31 cellular contexts compared by ENCODE assay signal in genomic region chr12:79482921-79483320, GRCh38.
"Had no signal": no experiment of that assay in that cellular context is flagged by ENCODE, and none has a peak within 500 bp of the region (broad histone marks: within the 10 kb centered on the region; RNA-seq: fewer than 3 reads in every experiment).

No MANE protein-coding gene starts in this region.

- H3K4me3 ChIP-seq: adrenal gland, body of pancreas, cardiac muscle cell, colonic mucosa, gastrocnemius medialis, heart left ventricle had no signal

- H3K36me3 Mint-ChIP-seq: activated CD4-positive, alpha-beta memory T cell treated with anti-CD3 and anti-CD28 coated beads for 36 hours; activated CD8-positive, alpha-beta memory T cell treated with anti-CD3 and anti-CD28 coated beads, Interleukin-2, amount 10 ng/mL, durations not matched to agents 7 days and 5 days; activated naive CD4-positive, alpha-beta T cell treated with anti-CD3 and anti-CD28 coated beads, Interleukin-2, amount 50 U/mL, for 24 hours; activated naive CD8-positive, alpha-beta T cell treated with anti-CD3 and anti-CD28 coated beads for 36 hours had no signal

- H3K36me3 ChIP-seq: adrenal gland, cardiac muscle cell, colonic mucosa, gastrocnemius medialis, heart left ventricle had no signal

- H3K27me3 Mint-ChIP-seq: activated CD4-positive, alpha-beta memory T cell treated with anti-CD3 and anti-CD28 coated beads for 36 hours; activated CD4-positive, alpha-beta T cell treated with anti-CD3 and anti-CD28 coated beads, Interleukin-2, amount 10 ng/mL, durations not matched to agents 24 days and 14 days; activated CD8-positive, alpha-beta memory T cell treated with anti-CD3 and anti-CD28 coated beads, Interleukin-2, amount 10 ng/mL, durations not matched to agents 7 days and 5 days; activated naive CD4-positive, alpha-beta T cell treated with anti-CD3 and anti-CD28 coated beads, Interleukin-2, amount 50 U/mL, for 24 hours; activated naive CD8-positive, alpha-beta T cell treated with anti-CD3 and anti-CD28 coated beads for 36 hours; activated naive CD8-positive, alpha-beta T cell treated with anti-CD3 and anti-CD28 coated beads, Interleukin-2, amount 50 U/mL, for 24 hours had no signal

- H3K9me3 Mint-ChIP-seq: activated CD4-positive, alpha-beta memory T cell treated with anti-CD3 and anti-CD28 coated beads for 36 hours; activated CD4-positive, alpha-beta T cell treated with anti-CD3 and anti-CD28 coated beads, Interleukin-2, amount 10 ng/mL, durations not matched to agents 24 days and 14 days; activated naive CD4-positive, alpha-beta T cell treated with anti-CD3 and anti-CD28 coated beads for 36 hours; activated naive CD4-positive, alpha-beta T cell treated with anti-CD3 and anti-CD28 coated beads, Interleukin-2, amount 50 U/mL, for 24 hours; activated naive CD8-positive, alpha-beta T cell treated with anti-CD3 and anti-CD28 coated beads for 36 hours; activated naive CD8-positive, alpha-beta T cell treated with anti-CD3 and anti-CD28 coated beads, Interleukin-2, amount 50 U/mL, for 24 hours; activated T-helper 1 cell treated with anti-CD3 and anti-CD28 coated beads, Interleukin-12 subunit alpha, Interleukin-12 subunit beta, Interleukin-2, Interleukin-4 antibody, amounts not matched to agents 30 ng/mL and 10 ng/mL and 1 ng/mL, durations not matched to agents 14 hours and 24 hours and 36 hours; activated T-helper 2 cell treated with anti-CD3 and anti-CD28 coated beads, Interferon-gamma antibody, Interleukin-2, Interleukin-4, amounts not matched to agents 10 μg/mL and 5 μg/mL and 100 μg/mL, durations not matched to agents 14 hours and 24 hours and 36 hours had no signal

- ATAC-seq: activated CD4-positive, alpha-beta T cell treated with anti-CD3 and anti-CD28 coated beads for 36 hours; activated CD8-positive, alpha-beta memory T cell treated with anti-CD3 and anti-CD28 coated beads, Interleukin-2, amount 10 ng/mL, durations not matched to agents 7 days and 5 days; activated CD8-positive, alpha-beta T cell treated with anti-CD3 and anti-CD28 coated beads, Interleukin-2, amount 10 ng/mL, durations not matched to agents 7 days and 5 days; activated naive CD8-positive, alpha-beta T cell treated with anti-CD3 and anti-CD28 coated beads, Interleukin-2, amount 50 U/mL, for 24 hours; body of pancreas; esophagus mucosa; gastrocnemius medialis; heart left ventricle had no signal

- H3K4me3 Mint-ChIP-seq: activated CD4-positive, alpha-beta memory T cell treated with anti-CD3 and anti-CD28 coated beads for 36 hours; activated CD4-positive, alpha-beta T cell treated with anti-CD3 and anti-CD28 coated beads for 36 hours; activated CD4-positive, alpha-beta T cell treated with anti-CD3 and anti-CD28 coated beads, Interleukin-2, amount 10 ng/mL, durations not matched to agents 24 days and 14 days; activated CD8-positive, alpha-beta memory T cell treated with anti-CD3 and anti-CD28 coated beads, Interleukin-2, amount 10 ng/mL, durations not matched to agents 7 days and 5 days; activated CD8-positive, alpha-beta T cell treated with anti-CD3 and anti-CD28 coated beads, Interleukin-2, amount 10 ng/mL, durations not matched to agents 7 days and 5 days; activated naive CD4-positive, alpha-beta T cell treated with anti-CD3 and anti-CD28 coated beads for 36 hours; activated naive CD4-positive, alpha-beta T cell treated with anti-CD3 and anti-CD28 coated beads, Interleukin-2, amount 50 U/mL, for 24 hours; activated naive CD8-positive, alpha-beta T cell treated with anti-CD3 and anti-CD28 coated beads for 36 hours; activated naive CD8-positive, alpha-beta T cell treated with anti-CD3 and anti-CD28 coated beads, Interleukin-2, amount 50 U/mL, for 24 hours; activated T-helper 1 cell treated with anti-CD3 and anti-CD28 coated beads, Interleukin-12 subunit alpha, Interleukin-12 subunit beta, Interleukin-2, Interleukin-4 antibody, amounts not matched to agents 30 ng/mL and 10 ng/mL and 1 ng/mL, durations not matched to agents 14 hours and 24 hours and 36 hours had no signal

- H3K4me1 Mint-ChIP-seq: activated CD4-positive, alpha-beta T cell treated with anti-CD3 and anti-CD28 coated beads for 36 hours; activated CD4-positive, alpha-beta T cell treated with anti-CD3 and anti-CD28 coated beads, Interleukin-2, amount 10 ng/mL, durations not matched to agents 24 days and 14 days; activated CD8-positive, alpha-beta memory T cell treated with anti-CD3 and anti-CD28 coated beads, Interleukin-2, amount 10 ng/mL, durations not matched to agents 7 days and 5 days; activated naive CD4-positive, alpha-beta T cell treated with anti-CD3 and anti-CD28 coated beads, Interleukin-2, amount 50 U/mL, for 24 hours; activated naive CD8-positive, alpha-beta T cell treated with anti-CD3 and anti-CD28 coated beads for 36 hours; activated naive CD8-positive, alpha-beta T cell treated with anti-CD3 and anti-CD28 coated beads, Interleukin-2, amount 50 U/mL, for 24 hours had no signal

- H3K27ac Mint-ChIP-seq: activated CD4-positive, alpha-beta memory T cell treated with anti-CD3 and anti-CD28 coated beads for 36 hours; activated CD4-positive, alpha-beta T cell treated with anti-CD3 and anti-CD28 coated beads for 36 hours; activated CD4-positive, alpha-beta T cell treated with anti-CD3 and anti-CD28 coated beads, Interleukin-2, amount 10 ng/mL, durations not matched to agents 24 days and 14 days; activated CD8-positive, alpha-beta memory T cell treated with anti-CD3 and anti-CD28 coated beads, Interleukin-2, amount 10 ng/mL, durations not matched to agents 7 days and 5 days; activated CD8-positive, alpha-beta T cell treated with anti-CD3 and anti-CD28 coated beads, Interleukin-2, amount 10 ng/mL, durations not matched to agents 7 days and 5 days; activated naive CD4-positive, alpha-beta T cell treated with anti-CD3 and anti-CD28 coated beads for 36 hours; activated naive CD4-positive, alpha-beta T cell treated with anti-CD3 and anti-CD28 coated beads, Interleukin-2, amount 50 U/mL, for 24 hours; activated naive CD8-positive, alpha-beta T cell treated with anti-CD3 and anti-CD28 coated beads for 36 hours; activated naive CD8-positive, alpha-beta T cell treated with anti-CD3 and anti-CD28 coated beads, Interleukin-2, amount 50 U/mL, for 24 hours; activated T-helper 1 cell treated with anti-CD3 and anti-CD28 coated beads, Interleukin-12 subunit alpha, Interleukin-12 subunit beta, Interleukin-2, Interleukin-4 antibody, amounts not matched to agents 30 ng/mL and 10 ng/mL and 1 ng/mL, durations not matched to agents 14 hours and 24 hours and 36 hours; activated T-helper 2 cell treated with anti-CD3 and anti-CD28 coated beads, Interferon-gamma antibody, Interleukin-2, Interleukin-4, amounts not matched to agents 10 μg/mL and 5 μg/mL and 100 μg/mL, durations not matched to agents 14 hours and 24 hours and 36 hours had no signal

- DNase-seq: activated CD4-positive, alpha-beta memory T cell treated with anti-CD3 and anti-CD28 coated beads for 36 hours; activated CD4-positive, alpha-beta T cell treated with anti-CD3 and anti-CD28 coated beads for 36 hours; activated CD4-positive, alpha-beta T cell treated with anti-CD3 and anti-CD28 coated beads, Interleukin-2, amount 10 ng/mL, durations not matched to agents 24 days and 14 days; activated CD4-positive, CD25-positive, alpha-beta regulatory T cell; activated CD4-positive, CD25-positive, alpha-beta regulatory T cell treated with anti-CD3 and anti-CD28 coated beads, Interleukin-2, amount 50 U/mL, for 72 hours; activated CD8-positive, alpha-beta memory T cell treated with anti-CD3 and anti-CD28 coated beads, Interleukin-2, amount 10 ng/mL, durations not matched to agents 7 days and 5 days; activated CD8-positive, alpha-beta memory T cell treated with anti-CD3 and anti-CD28 coated beads, Interleukin-2, amount 50 U/mL, for 4 hours; activated CD8-positive, alpha-beta T cell treated with anti-CD3 and anti-CD28 coated beads, Interleukin-2, amount 10 ng/mL, durations not matched to agents 7 days and 5 days; activated effector memory CD4-positive, alpha-beta T cell treated with anti-CD3 and anti-CD28 coated beads, Interleukin-2, amount 50 U/mL, for 16 hours; activated naive CD4-positive, alpha-beta T cell treated with anti-CD3 and anti-CD28 coated beads for 36 hours; activated naive CD8-positive, alpha-beta T cell treated with anti-CD3 and anti-CD28 coated beads for 36 hours; activated naive CD8-positive, alpha-beta T cell treated with anti-CD3 and anti-CD28 coated beads, Interleukin-2, amount 50 U/mL, for 24 hours; activated T-cell treated with anti-CD3 and anti-CD28 coated beads, Interleukin-2, amount 50 U/mL, for 1 hour; activated T-cell treated with anti-CD3 and anti-CD28 coated beads, Interleukin-2, amount 50 U/mL, for 48 hours; adrenal gland; aorta; body of pancreas; central memory CD4-positive, alpha-beta T cell; cerebellar nuclear complex; colonic mucosa; effector CD8-positive, alpha-beta T cell; gastrocnemius medialis; glutamatergic neuron; heart left ventricle; T-helper 2 cell had no signal

- H3K4me1 ChIP-seq: adrenal gland, colonic mucosa, foreskin keratinocyte, gastrocnemius medialis, heart left ventricle had no signal

- H3K9me3 ChIP-seq: adrenal gland, body of pancreas, colonic mucosa, gastrocnemius medialis had no signal

- H3K27me3 ChIP-seq: adrenal gland, body of pancreas, cardiac muscle cell, colonic mucosa, foreskin keratinocyte, gastrocnemius medialis, heart left ventricle had no signal

- H3K27ac ChIP-seq: adrenal gland, body of pancreas, cardiac muscle cell, colonic mucosa, foreskin keratinocyte, gastrocnemius medialis, heart left ventricle had no signal
